In the genomic region with DNA sequence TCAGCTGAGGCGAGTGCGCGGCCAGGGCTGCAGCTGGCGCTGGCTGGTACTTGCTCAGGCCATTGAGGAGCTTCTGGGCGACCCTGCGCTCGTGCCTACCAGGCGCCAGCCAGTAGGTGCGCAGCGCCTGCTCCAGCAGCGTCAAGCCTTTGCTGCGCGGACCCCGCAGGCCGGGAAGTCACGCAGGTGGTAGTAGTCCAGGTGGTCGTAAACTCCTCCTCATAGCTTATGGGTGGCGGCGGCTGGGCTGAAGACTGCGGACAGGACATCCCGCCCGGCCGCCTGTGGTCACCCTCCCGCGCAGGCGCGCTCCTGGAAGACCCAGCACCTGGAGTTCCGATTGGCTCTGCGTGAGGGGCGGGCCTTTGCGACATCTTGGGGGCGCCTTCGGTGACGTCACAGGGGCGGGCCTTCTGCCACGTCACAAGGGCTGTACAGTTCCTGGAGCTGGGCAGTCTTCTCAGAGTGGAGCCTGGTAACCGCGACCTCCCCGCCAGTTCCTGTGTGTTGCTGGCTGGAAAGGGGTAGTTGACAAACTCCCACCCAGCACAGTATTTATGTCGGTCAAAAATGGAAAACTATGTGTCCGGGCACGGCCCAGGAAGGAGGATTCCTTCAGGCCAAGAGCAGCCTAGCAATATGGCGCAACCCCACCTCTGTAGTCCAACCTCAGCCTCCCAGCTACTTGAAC, we compare ENCODE assay signal across 8 cellular contexts.
A peak's percentile ranks its signal among the peaks of the same experiment; 100 is the strongest.
DNase-seq lines count a peak whose midpoint lies in the region; ATAC-seq and TF ChIP-seq lines count a peak whose summit lies in the region.
"Not testable (repeated sequence)": the region's sequence is repeated elsewhere in the genome, so short reads cannot be mapped to it uniquely, and the experiment has no call there.

No MANE protein-coding gene starts in this region.

- 1 to 2% (median 2%) methylated on average over 41 to 43 of the region's 43 CpGs for WGBS in psoas muscle, 3 donors
- 1% methylated on average over 43 of the region's 43 CpGs for WGBS in urinary bladder

- ATAC-seq in GM18498 (IDR thresholded peaks at IDR 0.05; ENCODE audit: unreplicated experiment) (peak; percentile 99), HG02884 (IDR thresholded peaks at IDR 0.05; ENCODE audit: unreplicated experiment) (peak; percentile 98), psoas muscle (peak; percentile 98 to 99 (median 99))

- peak overlapping the region; percentile 83 for H3K4me3 ChIP-seq in left ventricle myocardium inferior
- H3K4me3 ChIP-seq in psoas muscle: peak overlapping the region; percentile 95
- peak overlapping the region; percentile 72 for H3K4me3 ChIP-seq in urinary bladder (ENCODE audit: low read depth, low read length)

- DNase-seq in NCI-H146 treated with DMSO at 0.1 percent for 48 hours (lab: John Stamatoyannopoulos, UW; ENCODE audit: unreplicated experiment) (peak; percentile 72), T-helper 1 cell (peak; percentile 87 to 94 (median 89)), amygdala (lab: John Stamatoyannopoulos, UW) (peak; percentile 65 to 99 (median 91)), left ventricle myocardium inferior (peak; percentile 97), psoas muscle (peak; percentile 96 to 98)

- peaks cover 15% of the 10 kb centered on the region for H3K4me1 ChIP-seq in left ventricle myocardium inferior
- H3K4me1 ChIP-seq in psoas muscle; urinary bladder (ENCODE audit: insufficient read depth): not testable (repeated sequence)

- intact Hi-C loops in left ventricle myocardium inferior (cut with micrococcal nuclease); psoas muscle (cut with DNase I): not testable (repeated sequence)

- TF ChIP-seq CTCF in left ventricle myocardium inferior (IDR thresholded peaks at IDR 0.05; ENCODE audit: borderline replicate concordance): not testable (repeated sequence)
- TF ChIP-seq CTCF in psoas muscle (IDR thresholded peaks at IDR 0.05): peak; percentile 4

- not testable (repeated sequence) for H3K9me3 ChIP-seq in left ventricle myocardium inferior (replicated peaks); psoas muscle

- H3K36me3 ChIP-seq in left ventricle myocardium inferior; psoas muscle (ENCODE audit: insufficient read depth in 1 of 2, low read depth in 1 of 2); urinary bladder (ENCODE audit: insufficient read depth): not testable (repeated sequence)

- H3K27ac ChIP-seq in left ventricle myocardium inferior (replicated peaks) (peak overlapping the region; percentile 92), psoas muscle (peak overlapping the region; percentile 83), urinary bladder (ENCODE audit: low read depth) (peak overlapping the region; percentile 74)

- not testable (repeated sequence) for H3K27me3 ChIP-seq in left ventricle myocardium inferior (ENCODE audit: low read depth); psoas muscle (ENCODE audit: insufficient read depth in 3 of 3, low read length in 2 of 3)

Comparison
In these comparisons a context has a peak if more than half of its experiments do, and no peak if none do; other contexts are left out.
1. Peak in every context shown above with its lines: DNase-seq, ATAC-seq, H3K4me3 ChIP-seq and H3K27ac ChIP-seq.